18 cellular contexts compared by ENCODE assay signal in genomic region chr5:69359699-69360098, GRCh38.
"Had no signal": no experiment of that assay in that cellular context is flagged by ENCODE, and none has a peak within 500 bp of the region (broad histone marks: within the 10 kb centered on the region; RNA-seq: fewer than 3 reads in every experiment).

No MANE protein-coding gene starts in this region.

- H3K27me3 ChIP-seq: esophagus muscularis mucosa, gastrocnemius medialis, sigmoid colon had no signal

- H3K9me3 Mint-ChIP-seq: dendritic cell treated with granulocyte-macrophage colony-stimulating factor and Interleukin-4, amounts not matched to agents 40 ng/mL and 50 ng/mL, for 4 days; effector memory CD8-positive, alpha-beta T cell; naive thymus-derived CD4-positive, alpha-beta T cell; neural crest cell had no signal

- H3K27ac Mint-ChIP-seq: dendritic cell treated with granulocyte-macrophage colony-stimulating factor and Interleukin-4, amounts not matched to agents 40 ng/mL and 50 ng/mL, for 4 days had no signal

- H3K27me3 Mint-ChIP-seq: dendritic cell treated with granulocyte-macrophage colony-stimulating factor and Interleukin-4, amounts not matched to agents 40 ng/mL and 50 ng/mL, for 4 days; effector memory CD8-positive, alpha-beta T cell; naive thymus-derived CD4-positive, alpha-beta T cell had no signal

- H3K27ac ChIP-seq: epithelial cell of prostate, esophagus muscularis mucosa, gastrocnemius medialis, left ventricle myocardium inferior, sigmoid colon, skin epidermis had no signal

- H3K4me1 ChIP-seq: esophagus muscularis mucosa, sigmoid colon had no signal

- H3K4me3 Mint-ChIP-seq: dendritic cell treated with granulocyte-macrophage colony-stimulating factor and Interleukin-4, amounts not matched to agents 40 ng/mL and 50 ng/mL, for 4 days; effector memory CD8-positive, alpha-beta T cell; naive thymus-derived CD4-positive, alpha-beta T cell had no signal

- DNase-seq: effector memory CD8-positive, alpha-beta T cell; gastrocnemius medialis; kidney; left cardiac atrium; left ventricle myocardium inferior; naive thymus-derived CD4-positive, alpha-beta T cell; posterior cingulate gyrus; sigmoid colon; stimulated activated CD4-positive, alpha-beta T cell treated with anti-CD3 and anti-CD28 coated beads, Interleukin-2, amount 100 ng/mL, for 24 hours; stimulated activated naive CD4-positive, alpha-beta T cell treated with Interleukin-2 at 50 U/mL for 16 hours; trophoblast cell had no signal

- H3K9me3 ChIP-seq: esophagus muscularis mucosa, gastrocnemius medialis, left ventricle myocardium inferior, sigmoid colon had no signal

- H3K4me3 ChIP-seq: esophagus muscularis mucosa, gastrocnemius medialis, left ventricle myocardium inferior, lung, sigmoid colon, skin epidermis had no signal

- FAIRE-seq: colon, kidney had no signal

- H3K4me1 Mint-ChIP-seq: neural crest cell had no signal

- ATAC-seq: effector memory CD8-positive, alpha-beta T cell; gastrocnemius medialis; left cardiac atrium; naive thymus-derived CD4-positive, alpha-beta T cell had no signal
